Comparison of ENCODE assay signal across 11 cellular contexts in genomic region chr6:158810149-158811095, GRCh38. TPM values are rescaled to one million over a fixed set of nuclear protein-coding genes. Genes with fewer than 3 reads are reported as not detected.
DNase-seq lines count a peak whose midpoint lies in the region; ATAC-seq and TF ChIP-seq lines count a peak whose summit lies in the region.
"Had no signal": no experiment of that assay in that cellular context is flagged by ENCODE, and none has a peak within 500 bp of the region (broad histone marks: within the 10 kb centered on the region; RNA-seq: fewer than 3 reads in every experiment).

No MANE protein-coding gene starts in this region.

- intact Hi-C loops in Caco-2 (cut with micrococcal nuclease; ENCODE audit: unreplicated experiment), result no loop called here

- H3K36me3 Mint-ChIP-seq in Caco-2 (ENCODE audit: insufficient read depth, unreplicated experiment), result peaks cover 100% of the 10 kb centered on the region
- peaks cover 91% of the 10 kb centered on the region for H3K36me3 Mint-ChIP-seq in activated naive CD8-positive, alpha-beta T cell treated with anti-CD3 and anti-CD28 coated beads for 36 hours

- peak overlapping the region; percentile 17 for H3K4me3 Mint-ChIP-seq in Caco-2 (ENCODE audit: unreplicated experiment)
- no peak overlapping the region for H3K4me3 Mint-ChIP-seq in activated naive CD8-positive, alpha-beta T cell treated with anti-CD3 and anti-CD28 coated beads for 36 hours
- H3K4me3 Mint-ChIP-seq: T-helper 1 cell treated with Interleukin-12 subunit alpha and Interleukin-12 subunit beta and Interleukin-4 antibody, amounts not matched to agents 30 μg/mL and 1 μg/mL, for 36 hours had no signal

- no peak for DNase-seq in Caco-2
- peak; percentile 28 for DNase-seq in HT-29 (ENCODE audit: low spot score)
- no peak for DNase-seq in activated naive CD8-positive, alpha-beta T cell treated with anti-CD3 and anti-CD28 coated beads for 36 hours
- no peak for DNase-seq in EL
- DNase-seq in AG08396 (ENCODE audit: low spot score), result no peak
- DNase-seq: foreskin keratinocyte, H7, MG63 had no signal

- H3K4me1 Mint-ChIP-seq in Caco-2 (ENCODE audit: low read depth, unreplicated experiment), result peaks cover 60% of the 10 kb centered on the region
- peaks cover 91% of the 10 kb centered on the region for H3K4me1 Mint-ChIP-seq in activated naive CD8-positive, alpha-beta T cell treated with anti-CD3 and anti-CD28 coated beads for 36 hours

- no peak overlapping the region for H3K27ac Mint-ChIP-seq in Caco-2 (ENCODE audit: unreplicated experiment)
- H3K27ac Mint-ChIP-seq in activated naive CD8-positive, alpha-beta T cell treated with anti-CD3 and anti-CD28 coated beads for 36 hours, result peak overlapping the region; percentile 62
- H3K27ac Mint-ChIP-seq: T-helper 1 cell treated with Interleukin-12 subunit alpha and Interleukin-12 subunit beta and Interleukin-4 antibody, amounts not matched to agents 30 μg/mL and 1 μg/mL, for 36 hours had no signal

- CTCF ChIA-PET in Caco-2 (lab: Charles Lee), result no interaction called here

- ATAC-seq in HG02763 (IDR thresholded peaks at IDR 0.05; ENCODE audit: unreplicated experiment), result no peak
- ATAC-seq: foreskin keratinocyte had no signal

- H3K9me3 ChIP-seq in Caco-2 (no peaks in the 10 kb centered on the region), parathyroid adenoma (ENCODE audit: control insufficient read depth, low read length) (no peaks in the 10 kb centered on the region)
- H3K9me3 ChIP-seq: MG63 had no signal

- TF ChIP-seq CTCF in Caco-2 (IDR thresholded peaks at IDR 0.05; ENCODE audit: insufficient read depth in 1 of 2, low read depth in 1 of 2, low read length in 1 of 2, severe bottlenecking in 1 of 2, unreplicated experiment in 1 of 2) (no peak), parathyroid adenoma (IDR thresholded peaks at IDR 0.05) (no peak)

- H3K4me2 ChIP-seq in parathyroid adenoma (ENCODE audit: low read length), result peak overlapping the region; percentile 37

- peaks cover 87% of the 10 kb centered on the region for H3K79me2 ChIP-seq in parathyroid adenoma

- H3K36me3 ChIP-seq in Caco-2 (ENCODE audit: control insufficient read depth, insufficient read depth, low read length) (peaks cover 13% of the 10 kb centered on the region), parathyroid adenoma (ENCODE audit: control insufficient read depth, insufficient read depth, low read length) (no peaks in the 10 kb centered on the region)

- H3K27me3 ChIP-seq in Caco-2 (replicated peaks; ENCODE audit: control insufficient read depth, insufficient read depth, low read length), result no peaks in the 10 kb centered on the region; the same call in 1 of the 2 replicates
- no peaks in the 10 kb centered on the region for H3K27me3 ChIP-seq in parathyroid adenoma (ENCODE audit: control insufficient read depth, insufficient read depth, low read length)
- H3K27me3 ChIP-seq: foreskin keratinocyte, MG63 had no signal

- POLR2A ChIA-PET in Caco-2 (lab: Charles Lee), result no interaction called here

- BruUV-seq in Caco-2 (replicated peaks; lab: Mats Ljungman, UMichigan), result no TSS peak

- H2AFZ ChIP-seq in parathyroid adenoma, result no peak overlapping the region

- H3K27ac ChIP-seq in parathyroid adenoma, result peak overlapping the region; percentile 95
- H3K27ac ChIP-seq: foreskin keratinocyte had no signal

- H3K4me3 ChIP-seq in Caco-2 (ENCODE audit: low read depth, low read length) (no peak overlapping the region), parathyroid adenoma (ENCODE audit: low read depth, low read length) (peak overlapping the region; percentile 35)
- H3K4me3 ChIP-seq: MG63 had no signal

- H3K27me3 Mint-ChIP-seq in Caco-2 (ENCODE audit: insufficient read depth, unreplicated experiment), result no peaks in the 10 kb centered on the region
- no peaks in the 10 kb centered on the region for H3K27me3 Mint-ChIP-seq in activated naive CD8-positive, alpha-beta T cell treated with anti-CD3 and anti-CD28 coated beads for 36 hours

- no peak overlapping the region for H3K9ac ChIP-seq in parathyroid adenoma

- H3K4me1 ChIP-seq in Caco-2, result peaks cover 89% of the 10 kb centered on the region
- H3K4me1 ChIP-seq in parathyroid adenoma, result peaks cover 86% of the 10 kb centered on the region

- H3K9me3 Mint-ChIP-seq in Caco-2 (ENCODE audit: unreplicated experiment), result no peaks in the 10 kb centered on the region
- no peaks in the 10 kb centered on the region for H3K9me3 Mint-ChIP-seq in activated naive CD8-positive, alpha-beta T cell treated with anti-CD3 and anti-CD28 coated beads for 36 hours
- H3K9me3 Mint-ChIP-seq: T-helper 1 cell treated with Interleukin-12 subunit alpha and Interleukin-12 subunit beta and Interleukin-4 antibody, amounts not matched to agents 30 μg/mL and 1 μg/mL, for 36 hours had no signal

RNA-seq across cellular contexts. Expression of gene EZR, which starts 8.7 kb away (rescaled TPM):
- total RNA-seq in Caco-2 (2022), result 282 and 290 TPM in 2 replicates
- total RNA-seq in HT-29 (2014; rRNA removed; shearing (Covaris generic)), result 277 and 282 TPM in 2 replicates
- 100 to 1,000 TPM; 218 to 227 TPM for total RNA-seq in activated naive CD8-positive, alpha-beta T cell treated with anti-CD3 and anti-CD28 coated beads for 36 hours
